ENCODE assay signal across 29 cellular contexts in the genomic region with DNA sequence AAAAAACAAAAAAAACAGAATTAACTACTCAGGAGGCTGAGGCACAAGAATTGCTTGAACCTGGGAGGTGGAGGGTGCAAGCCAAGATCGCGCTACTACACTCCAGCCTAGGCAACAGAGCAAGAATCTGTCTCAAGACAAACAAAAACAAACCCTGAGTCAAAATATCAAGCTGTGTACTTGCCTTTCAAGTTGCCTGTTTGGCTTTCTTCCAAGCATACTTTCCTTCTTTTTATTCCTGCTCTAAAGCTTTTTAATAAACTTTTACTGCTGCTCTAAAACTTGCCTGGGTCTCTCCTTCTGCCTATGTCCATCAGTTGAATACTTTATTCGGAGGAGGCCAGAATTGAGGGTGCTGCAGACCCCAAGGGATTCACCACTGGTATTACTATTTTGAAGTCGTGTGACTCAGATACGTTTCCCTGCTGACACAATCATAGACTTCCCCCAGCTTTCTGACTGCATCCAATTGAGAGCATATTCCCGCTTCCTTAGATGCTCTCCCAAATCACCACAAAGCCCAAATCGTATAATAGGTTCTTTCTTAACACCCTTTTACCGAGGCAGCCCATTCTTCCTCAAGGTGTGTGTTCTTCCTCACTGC. TPM values are rescaled to one million over a fixed set of nuclear protein-coding genes. Genes with fewer than 3 reads are reported as not detected.
DNase-seq lines count a peak whose midpoint lies in the region; ATAC-seq and TF ChIP-seq lines count a peak whose summit lies in the region.
"Had no signal": no experiment of that assay in that cellular context is flagged by ENCODE, and none has a peak within 500 bp of the region (broad histone marks: within the 10 kb centered on the region; RNA-seq: fewer than 3 reads in every experiment).

No MANE protein-coding gene starts in this region.

- H3K27ac Mint-ChIP-seq in effector memory CD8-positive, alpha-beta T cell, result no peak overlapping the region
- H3K27ac Mint-ChIP-seq: activated T-helper 1 cell treated with anti-CD3 and anti-CD28 coated beads, Interleukin-12 subunit alpha, Interleukin-12 subunit beta, Interleukin-2, Interleukin-4 antibody, amounts not matched to agents 30 ng/mL and 10 ng/mL and 1 ng/mL, durations not matched to agents 14 hours and 24 hours and 36 hours; B cell; HFFc6 had no signal

- peaks cover 15 to 17% of the 10 kb centered on the region in 2 donors for H3K4me1 Mint-ChIP-seq in effector memory CD8-positive, alpha-beta T cell (ENCODE audit: low read depth in 2 of 2)

- no peak overlapping the region for H3K4me3 ChIP-seq in astrocyte of the cerebellum (ENCODE audit: low read depth, low read length)
- H3K4me3 ChIP-seq in fibroblast of mammary gland (ENCODE audit: control insufficient read depth, low read depth, low read length), result no peak overlapping the region
- H3K4me3 ChIP-seq: esophagus squamous epithelium, neural progenitor cell, upper lobe of left lung had no signal

- no peaks in the 10 kb centered on the region for H3K9me3 Mint-ChIP-seq in effector memory CD8-positive, alpha-beta T cell
- H3K9me3 Mint-ChIP-seq: activated T-helper 1 cell treated with anti-CD3 and anti-CD28 coated beads, Interleukin-12 subunit alpha, Interleukin-12 subunit beta, Interleukin-2, Interleukin-4 antibody, amounts not matched to agents 30 ng/mL and 10 ng/mL and 1 ng/mL, durations not matched to agents 14 hours and 24 hours and 36 hours; HFFc6 had no signal

- TF ChIP-seq CTCF in astrocyte of the cerebellum (IDR thresholded peaks at IDR 0.05; ENCODE audit: low read depth, low read length, missing control alignments) (no peak), fibroblast of mammary gland (conservative IDR thresholded peaks at IDR 0.05; ENCODE audit: control insufficient read depth, insufficient read depth, low read depth, low read length) (no peak)

- DNase-seq in DMS 273 (lab: John Stamatoyannopoulos, UW; ENCODE audit: unreplicated experiment) (peak; percentile 22), DMS 273 treated with DMSO at 0.1 percent for 48 hours (lab: John Stamatoyannopoulos, UW) (no peak), astrocyte of the cerebellum (ENCODE audit: low read depth) (peak; percentile 32), fibroblast of mammary gland (ENCODE audit: low read depth) (peak; percentile 63), renal cortical epithelial cell (ENCODE audit: low read depth) (peak; percentile 28), LoVo (ENCODE audit: low spot score) (no peak)
- DNase-seq in effector memory CD8-positive, alpha-beta T cell, result no peak
- no peak for DNase-seq in stimulated activated CD4-positive, alpha-beta T cell treated with anti-CD3 and anti-CD28 coated beads, Interleukin-15, amount 100 ng/mL, for 24 hours
- DNase-seq: activated CD4-positive, alpha-beta T cell treated with anti-CD3 and anti-CD28 coated beads, Interleukin-2, amount 50 U/mL, for 4 hours; activated CD4-positive, CD25-positive, alpha-beta regulatory T cell; activated naive CD4-positive, alpha-beta T cell treated with anti-CD3 and anti-CD28 coated beads, Interleukin-2, amount 50 U/mL, for 16 hours; DMS53; esophagus squamous epithelium; HFFc6; MM.1S; NCI-H1436 treated with DMSO at 0.1 percent for 48 hours; NCI-H2171; NCI-H524; NK-92 treated with Interleukin-12 subunit alpha and Interleukin-12 subunit beta, amount 100 ng/mL, for 24 hours; SHP77 treated with DMSO at 0.1 percent for 48 hours; stimulated activated CD4-positive, alpha-beta T cell treated with anti-CD3 and anti-CD28 coated beads, Interleukin-2, amount 100 ng/mL, for 24 hours; upper lobe of left lung had no signal

- in situ Hi-C loops in astrocyte of the cerebellum (cut with HindIII; ENCODE audit: low sequenced_read_pairs), result loop anchor here (10.0 to 25.0 kb wide), 3 partner anchors 349 to 659 kb away; a partner anchor contains a TSS

- H3K36me3 Mint-ChIP-seq in effector memory CD8-positive, alpha-beta T cell (ENCODE audit: insufficient read depth), result peaks cover 11% of the 10 kb centered on the region

- H3K27me3 Mint-ChIP-seq in effector memory CD8-positive, alpha-beta T cell, result peaks cover under 1 to 5% of the 10 kb centered on the region in 2 donors

- H3K4me3 Mint-ChIP-seq in effector memory CD8-positive, alpha-beta T cell, result no peak overlapping the region
- H3K4me3 Mint-ChIP-seq: activated T-helper 1 cell treated with anti-CD3 and anti-CD28 coated beads, Interleukin-12 subunit alpha, Interleukin-12 subunit beta, Interleukin-2, Interleukin-4 antibody, amounts not matched to agents 30 ng/mL and 10 ng/mL and 1 ng/mL, durations not matched to agents 14 hours and 24 hours and 36 hours; B cell; HFFc6; neural progenitor cell had no signal

- no peak for ATAC-seq in effector memory CD8-positive, alpha-beta T cell (replicated peaks)
- ATAC-seq: Panc1 had no signal

RNA-seq across cellular contexts. Expression of a gene that starts 3.5 kb away (rescaled TPM):
- total RNA-seq in renal cortical epithelial cell, result 41.0 and 44.3 TPM in 2 replicates

RNA-seq across cellular contexts. Expression of a gene that starts 52.9 kb away (rescaled TPM):
- total RNA-seq in renal cortical epithelial cell, result not detected in 2 replicates
- total RNA-seq: activated T-helper 1 cell treated with anti-CD3 and anti-CD28 coated beads, Interleukin-12 subunit alpha, Interleukin-12 subunit beta, Interleukin-2, Interleukin-4 antibody, amounts not matched to agents 30 ng/mL and 10 ng/mL and 1 ng/mL, durations not matched to agents 14 hours and 24 hours and 36 hours; B cell; esophagus squamous epithelium; HFFc6; lower leg skin; mucosa of gallbladder; posterior vena cava; upper lobe of left lung had no signal

Comparison
In these comparisons a context has a peak if more than half of its experiments do, and no peak if none do; other contexts are left out.
1. DNase-seq: peak in DMS 273 (single experiment), astrocyte of the cerebellum (single experiment), fibroblast of mammary gland (single experiment) and renal cortical epithelial cell (single experiment); none in DMS 273 treated with DMSO at 0.1 percent for 48 hours (single experiment), LoVo (single experiment), effector memory CD8-positive, alpha-beta T cell (0 of 3) and stimulated activated CD4-positive, alpha-beta T cell treated with anti-CD3 and anti-CD28 coated beads, Interleukin-15, amount 100 ng/mL, for 24 hours (single experiment).